ENCODE assay signal across 22 cellular contexts in genomic region chr6:131270534-131270933, GRCh38.
"Had no signal": no experiment of that assay in that cellular context is flagged by ENCODE, and none has a peak within 500 bp of the region (broad histone marks: within the 10 kb centered on the region; RNA-seq: fewer than 3 reads in every experiment).

No MANE protein-coding gene starts in this region.

- H3K4me3 Mint-ChIP-seq: natural killer cell; nephron; neural progenitor cell; stimulated activated effector memory CD8-positive, alpha-beta T cell treated with anti-CD3 and anti-CD28 coated beads, Interleukin-12 subunit alpha, Interleukin-12 subunit beta, amount 100 ng/mL, for 72 hours; stimulated activated naive B cell treated with anti-CD40 and anti-IgM and Interleukin-4, amounts not matched to agents 10 μg/mL and 1 μg/mL and 100 μg/mL, for 72 hours; stimulated activated naive CD8-positive, alpha-beta T cell treated with anti-CD3 and anti-CD28 coated beads, Interleukin-15, Interleukin-2, amounts not matched to agents 100 ng/mL and 50 ng/mL, for 24 hours had no signal

- H3K27me3 Mint-ChIP-seq: progenitor cell of endocrine pancreas; stimulated activated naive B cell treated with anti-CD40 and anti-IgM and Interleukin-4, amounts not matched to agents 10 μg/mL and 1 μg/mL and 100 μg/mL, for 72 hours; stimulated activated naive CD8-positive, alpha-beta T cell treated with anti-CD3 and anti-CD28 coated beads, Interleukin-15, Interleukin-2, amounts not matched to agents 100 ng/mL and 50 ng/mL, for 24 hours had no signal

- DNase-seq: natural killer cell; occipital lobe; ovary; posterior cingulate gyrus; psoas muscle; right cardiac atrium; right lobe of liver; sigmoid colon; small intestine; stimulated activated CD4-positive, alpha-beta T cell treated with anti-CD3 and anti-CD28 coated beads, Interleukin-15, amount 100 ng/mL, for 24 hours; stimulated activated CD4-positive, alpha-beta T cell treated with anti-CD3 and anti-CD28 coated beads, Interleukin-4, amount 100 ng/mL, for 24 hours; stimulated activated naive B cell treated with anti-CD40 and anti-IgM and Interleukin-4, amounts not matched to agents 10 μg/mL and 1 μg/mL and 100 μg/mL, for 72 hours; stimulated activated naive CD4-positive, alpha-beta T cell treated with Interleukin-2 at 50 U/mL for 16 hours; stomach; thyroid gland; trophoblast cell; upper lobe of left lung had no signal

- ATAC-seq: natural killer cell; psoas muscle; right cardiac atrium; right lobe of liver; stimulated activated naive B cell treated with anti-CD40 and anti-IgM and Interleukin-4, amounts not matched to agents 10 μg/mL and 1 μg/mL and 100 μg/mL, for 72 hours had no signal

- H3K36me3 Mint-ChIP-seq: natural killer cell; stimulated activated effector memory CD8-positive, alpha-beta T cell treated with anti-CD3 and anti-CD28 coated beads, Interleukin-12 subunit alpha, Interleukin-12 subunit beta, amount 100 ng/mL, for 72 hours had no signal

- H3K9me3 Mint-ChIP-seq: natural killer cell had no signal

- H3K27ac Mint-ChIP-seq: natural killer cell; nephron; neural progenitor cell; progenitor cell of endocrine pancreas; stimulated activated effector memory CD8-positive, alpha-beta T cell treated with anti-CD3 and anti-CD28 coated beads, Interleukin-12 subunit alpha, Interleukin-12 subunit beta, amount 100 ng/mL, for 72 hours; stimulated activated naive B cell treated with anti-CD40 and anti-IgM and Interleukin-4, amounts not matched to agents 10 μg/mL and 1 μg/mL and 100 μg/mL, for 72 hours had no signal

- H3K4me1 Mint-ChIP-seq: nephron had no signal
